24 cellular contexts compared by ENCODE assay signal in genomic region chr12:124817076-124818000, GRCh38.
"Had no signal": no experiment of that assay in that cellular context is flagged by ENCODE, and none has a peak within 500 bp of the region (broad histone marks: within the 10 kb centered on the region; RNA-seq: fewer than 3 reads in every experiment).

No MANE protein-coding gene starts in this region.

- H3K27ac ChIP-seq: colonic mucosa, heart right ventricle, left lung, lower lobe of right lung, psoas muscle, sigmoid colon, skin epidermis, stomach, thoracic aorta had no signal

- H3K4me1 ChIP-seq: colonic mucosa, heart right ventricle, lower lobe of right lung, psoas muscle, sigmoid colon had no signal

- H3K9me3 Mint-ChIP-seq: memory B cell, nephron had no signal

- FAIRE-seq: frontal cortex, islet of Langerhans had no signal

- H3K36me3 ChIP-seq: colonic mucosa, thoracic aorta had no signal

- H3K27me3 ChIP-seq: colonic mucosa, heart right ventricle, left lung, sigmoid colon, stomach had no signal

- H3K9me3 ChIP-seq: colonic mucosa, heart right ventricle, left lung, lower lobe of right lung, psoas muscle, sigmoid colon, stomach, thoracic aorta had no signal

- H3K4me3 ChIP-seq: colonic mucosa, heart right ventricle, left lung, lower lobe of right lung, psoas muscle, sigmoid colon, skin epidermis, stomach, thoracic aorta had no signal

- H3K4me3 Mint-ChIP-seq: memory B cell, naive B cell, nephron had no signal

- DNase-seq: colonic mucosa; dermis blood vessel endothelial cell; heart right ventricle; hypothalamus; lower lobe of right lung; midbrain; naive B cell; psoas muscle; retina; sigmoid colon; stimulated activated CD4-positive, alpha-beta T cell treated with anti-CD3 and anti-CD28 coated beads, Interleukin-2, amount 100 ng/mL, for 24 hours; stimulated activated CD4-positive, alpha-beta T cell treated with anti-CD3 and anti-CD28 coated beads, Interleukin-4, amount 100 ng/mL, for 4 hours; stimulated activated naive CD4-positive, alpha-beta T cell; stomach; substantia nigra; trophoblast cell had no signal

- ATAC-seq: esophagus mucosa, heart right ventricle, left lung, lower lobe of right lung, psoas muscle had no signal

- H3K27ac Mint-ChIP-seq: memory B cell, nephron had no signal
